8 cellular contexts compared by ENCODE assay signal in the genomic region with DNA sequence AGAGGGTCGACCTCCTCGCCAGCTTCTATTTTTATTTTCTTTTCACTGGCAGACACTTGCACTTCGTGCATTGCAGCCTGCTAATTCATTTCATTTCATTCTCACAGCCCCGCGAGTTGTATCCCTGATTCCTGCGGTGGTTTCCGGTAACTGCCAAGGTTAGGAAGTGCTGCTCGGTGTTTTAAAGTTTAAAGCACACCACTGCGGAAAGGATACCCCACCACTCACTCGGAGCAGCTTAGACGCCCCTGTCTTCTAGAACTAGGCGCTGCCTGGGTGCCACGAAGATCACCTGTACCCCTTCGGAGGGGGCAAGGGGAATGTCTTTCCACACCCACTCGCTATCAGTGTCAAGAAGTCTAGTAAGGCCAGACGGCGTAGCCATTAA. TPM values are rescaled to one million over a fixed set of nuclear protein-coding genes. Genes with fewer than 3 reads are reported as not detected.
A peak's percentile ranks its signal among the peaks of the same experiment; 100 is the strongest.
DNase-seq lines count a peak whose midpoint lies in the region; ATAC-seq and TF ChIP-seq lines count a peak whose summit lies in the region.

No MANE protein-coding gene starts in this region.

- peaks cover 14% of the 10 kb centered on the region for H3K4me1 Mint-ChIP-seq in activated CD8-positive, alpha-beta T cell treated with anti-CD3 and anti-CD28 coated beads, Interleukin-2, amount 10 ng/mL, durations not matched to agents 7 days and 5 days (ENCODE audit: low read depth)
- H3K4me1 Mint-ChIP-seq in osteocyte (ENCODE audit: unreplicated experiment) = peaks cover 15% of the 10 kb centered on the region

- DNase-seq in AG08396 (ENCODE audit: low spot score) = peak; percentile 29
- peak; percentile 55 for DNase-seq in KBM-7
- DNase-seq in activated CD8-positive, alpha-beta T cell treated with anti-CD3 and anti-CD28 coated beads, Interleukin-2, amount 10 ng/mL, durations not matched to agents 7 days and 5 days = peak; percentile 47
- no peak for DNase-seq in fibroblast of mammary gland (ENCODE audit: low read depth)
- no peak for DNase-seq in osteocyte (ENCODE audit: extremely low spot score, unreplicated experiment)
- no peak for DNase-seq in SW 1271 (lab: John Stamatoyannopoulos, UW)
- no peak for DNase-seq in SHP77 treated with DMSO at 0.1 percent for 48 hours (lab: John Stamatoyannopoulos, UW)

- peaks cover 13% of the 10 kb centered on the region for H3K36me3 Mint-ChIP-seq in activated CD8-positive, alpha-beta T cell treated with anti-CD3 and anti-CD28 coated beads, Interleukin-2, amount 10 ng/mL, durations not matched to agents 7 days and 5 days (ENCODE audit: low read depth)
- peaks cover 10% of the 10 kb centered on the region for H3K36me3 Mint-ChIP-seq in osteocyte (ENCODE audit: unreplicated experiment)

- POLR2A ChIA-PET in activated CD8-positive, alpha-beta T cell treated with anti-CD3 and anti-CD28 coated beads, Interleukin-2, amount 10 ng/mL, durations not matched to agents 7 days and 5 days (lab: Charles Lee) = interaction anchor here (0.7 to 1.6 kb wide), 13 partner anchors 10 to 642 kb away, joined by 3 to 10 read pairs (median 4); no protein-coding TSS in a partner anchor

- peak; percentile 5 for ATAC-seq in GM19328 (IDR thresholded peaks at IDR 0.05; ENCODE audit: unreplicated experiment)
- peak; percentile 32 for ATAC-seq in activated CD8-positive, alpha-beta T cell treated with anti-CD3 and anti-CD28 coated beads, Interleukin-2, amount 10 ng/mL, durations not matched to agents 7 days and 5 days

- TF ChIP-seq CTCF in fibroblast of mammary gland (conservative IDR thresholded peaks at IDR 0.05; ENCODE audit: control insufficient read depth, insufficient read depth, low read depth, low read length) (no peak), osteocyte (IDR thresholded peaks at IDR 0.05) (no peak)

- CTCF ChIA-PET in activated CD8-positive, alpha-beta T cell treated with anti-CD3 and anti-CD28 coated beads, Interleukin-2, amount 10 ng/mL, durations not matched to agents 7 days and 5 days (lab: Charles Lee) = interaction anchor here (0.6 to 4.8 kb wide), 82 partner anchors 11 to 786 kb away, joined by 3 to 135 read pairs (median 5); partner anchors contain the start of genes ADCY7, BRD7, CYLD and HEATR3

- H3K4me3 Mint-ChIP-seq in activated CD8-positive, alpha-beta T cell treated with anti-CD3 and anti-CD28 coated beads, Interleukin-2, amount 10 ng/mL, durations not matched to agents 7 days and 5 days = peak overlapping the region; percentile 94
- peak overlapping the region; percentile 91 for H3K4me3 Mint-ChIP-seq in osteocyte (ENCODE audit: unreplicated experiment)

- in situ Hi-C loops in KBM-7 (cut with MboI; ENCODE audit: low pct_unique_long_range_greater_than_20kb, low sequenced_read_pairs) = no loop called here

- no peaks in the 10 kb centered on the region for H3K9me3 Mint-ChIP-seq in activated CD8-positive, alpha-beta T cell treated with anti-CD3 and anti-CD28 coated beads, Interleukin-2, amount 10 ng/mL, durations not matched to agents 7 days and 5 days (ENCODE audit: insufficient read depth)
- no peaks in the 10 kb centered on the region for H3K9me3 Mint-ChIP-seq in osteocyte (ENCODE audit: unreplicated experiment)

- peaks cover 4% of the 10 kb centered on the region for H3K27me3 Mint-ChIP-seq in activated CD8-positive, alpha-beta T cell treated with anti-CD3 and anti-CD28 coated beads, Interleukin-2, amount 10 ng/mL, durations not matched to agents 7 days and 5 days (ENCODE audit: low read depth)
- peaks cover 12% of the 10 kb centered on the region for H3K27me3 Mint-ChIP-seq in osteocyte (ENCODE audit: unreplicated experiment)

- H3K27ac Mint-ChIP-seq in activated CD8-positive, alpha-beta T cell treated with anti-CD3 and anti-CD28 coated beads, Interleukin-2, amount 10 ng/mL, durations not matched to agents 7 days and 5 days = peak overlapping the region; percentile 85
- peak overlapping the region; percentile 72 for H3K27ac Mint-ChIP-seq in osteocyte (ENCODE audit: unreplicated experiment)

- H3K4me3 ChIP-seq in fibroblast of mammary gland (ENCODE audit: control insufficient read depth, low read depth, low read length) = peak overlapping the region; percentile 95

RNA-seq across cellular contexts. Expression of gene CNEP1R1, which starts 0.5 kb away (rescaled TPM):
- total RNA-seq in activated CD8-positive, alpha-beta T cell treated with anti-CD3 and anti-CD28 coated beads, Interleukin-2, amount 10 ng/mL, durations not matched to agents 7 days and 5 days = 10 to 100 TPM; 25.1 to 26.9 TPM
- total RNA-seq in osteocyte = 19.7 and 23.0 TPM in 2 replicates

RNA-seq across cellular contexts. Expression of gene HEATR3, which starts 40.2 kb away (rescaled TPM):
- 10 to 100 TPM; 29.7 to 31.7 TPM for total RNA-seq in activated CD8-positive, alpha-beta T cell treated with anti-CD3 and anti-CD28 coated beads, Interleukin-2, amount 10 ng/mL, durations not matched to agents 7 days and 5 days
- total RNA-seq in osteocyte = 19.4 and 20.3 TPM in 2 replicates

Comparison
In these comparisons a context has a peak if more than half of its experiments do, and no peak if none do; other contexts are left out.
1. DNase-seq: peak in AG08396 (single experiment), KBM-7 (single experiment) and activated CD8-positive, alpha-beta T cell treated with anti-CD3 and anti-CD28 coated beads, Interleukin-2, amount 10 ng/mL, durations not matched to agents 7 days and 5 days (single experiment); none in fibroblast of mammary gland (single experiment), osteocyte (single experiment), SW 1271 (0 of 2) and SHP77 treated with DMSO at 0.1 percent for 48 hours (single experiment).